8 cellular contexts compared by ENCODE assay signal in the genomic region with DNA sequence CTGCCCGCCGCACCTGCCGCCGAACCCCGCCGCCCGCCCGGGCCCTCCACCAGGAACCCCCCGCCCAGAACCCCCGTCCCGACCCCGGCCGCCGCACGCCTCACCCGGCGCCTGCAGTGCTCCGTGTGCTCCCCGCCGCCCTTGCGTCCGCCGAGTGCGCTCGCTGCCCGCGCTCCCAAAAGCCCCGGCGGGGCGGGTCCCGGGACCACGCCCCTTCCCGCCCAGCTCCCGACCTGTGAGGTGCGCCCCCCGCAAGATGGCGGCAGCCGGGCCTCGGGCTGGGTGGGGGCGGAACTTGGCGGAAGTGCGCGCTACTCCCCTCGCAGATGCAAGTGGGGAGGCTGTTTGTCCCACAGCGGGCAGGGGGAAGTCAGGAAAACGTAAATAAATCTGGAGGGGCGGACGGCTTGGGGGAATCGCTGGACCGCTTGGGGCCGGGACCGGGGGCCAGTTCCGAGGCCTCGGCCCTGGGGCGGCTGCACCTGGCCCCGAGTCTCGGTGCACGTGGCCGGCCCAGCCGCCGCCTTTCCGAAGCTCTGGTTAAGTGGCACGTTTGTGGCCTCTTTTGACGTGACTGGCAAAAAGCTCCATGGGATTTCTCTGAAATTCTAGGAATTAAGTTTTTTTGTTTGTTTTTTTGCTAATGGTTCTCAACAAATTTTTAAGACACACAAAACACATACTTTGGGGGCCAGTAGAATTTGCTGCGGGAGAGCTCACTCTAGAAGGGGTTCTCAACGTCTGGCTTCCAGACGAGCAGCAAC. TPM values are rescaled to one million over a fixed set of nuclear protein-coding genes. Genes with fewer than 3 reads are reported as not detected.
DNase-seq lines count a peak whose midpoint lies in the region; ATAC-seq, FAIRE-seq and TF ChIP-seq lines count a peak whose summit lies in the region.

EZR (minus strand) TSS at position 156 of the 764 bp plus-strand sequence. CDS start 1,275 bp downstream, outside the sequence.

- H3K79me2 ChIP-seq in keratinocyte (ENCODE audit: control insufficient read depth, insufficient read depth, low read length): peaks cover 36% of the 10 kb centered on the region

- H3K4me3 Mint-ChIP-seq in WTC11: peak within 1 kb of the TSS; percentile 95

- dilution Hi-C loops in keratinocyte (cut with MboI; ENCODE audit: extremely low pct_ligation_motif_present, low sequenced_read_pairs): no loop called here

- peaks cover 7% of the 10 kb centered on the region for H3K9me3 Mint-ChIP-seq in WTC11

- no peak within 1 kb of the TSS for H3K27ac Mint-ChIP-seq in WTC11

- H3K4me1 Mint-ChIP-seq in WTC11: peaks cover 38% of the 10 kb centered on the region

- H3K9me1 ChIP-seq in keratinocyte (ENCODE audit: control insufficient read depth, extremely low read depth, insufficient read depth, low read length): no peaks in the 10 kb centered on the region

- peak within 1 kb of the TSS; percentile 78 for H2AFZ ChIP-seq in keratinocyte (ENCODE audit: control insufficient read depth, low read length)

- H3K9me3 ChIP-seq in keratinocyte (ENCODE audit: control insufficient read depth, low read depth, low read length): no peaks in the 10 kb centered on the region

- peak within 1 kb of the TSS; percentile 98 for H3K27ac ChIP-seq in keratinocyte (ENCODE audit: control insufficient read depth, insufficient read depth, low read length)

- TF ChIP-seq CTCF in WTC11 (IDR thresholded peaks at IDR 0.05) (no peak), cardiac fibroblast (IDR thresholded peaks at IDR 0.05; ENCODE audit: low read depth, low read length) (no peak), keratinocyte (optimal IDR thresholded peaks at IDR 0.05 in 1 of 3, IDR thresholded peaks at IDR 0.05 in 1 of 3, conservative IDR thresholded peaks at IDR 0.05 in 1 of 3; ENCODE audit: extremely low read depth in 1 of 3, insufficient read depth in 2 of 3, low read length in 3 of 3) (peak in 1 of 3 experiments; percentile 28)

- peak within 1 kb of the TSS; percentile 99 for H3K9ac ChIP-seq in keratinocyte (ENCODE audit: control insufficient read depth, extremely low read depth, insufficient read depth, low read length)

- H4K20me1 ChIP-seq in keratinocyte (ENCODE audit: control insufficient read depth, extremely low read depth, insufficient read depth, low read length): peaks cover 26% of the 10 kb centered on the region

- CTCF ChIA-PET in WTC11 (lab: Charles Lee): interaction anchor here (0.8 to 1.8 kb wide), 5 partner anchors 34 to 180 kb away, joined by 3 to 9 read pairs (median 4); partner anchors contain the start of gene RSPH3

- H3K4me3 ChIP-seq in cardiac fibroblast (replicated peaks in 1 of 2; ENCODE audit: low read depth in 2 of 2, low read length in 2 of 2) (peak within 1 kb of the TSS; percentile 75 to 88), keratinocyte (ENCODE audit: control insufficient read depth in 2 of 3, extremely low read depth in 1 of 3, insufficient read depth in 2 of 3, low read depth in 1 of 3, low read length in 3 of 3) (peak within 1 kb of the TSS; percentile 74 to 100 (median 87))

- H3K36me3 Mint-ChIP-seq in WTC11: peaks cover 45% of the 10 kb centered on the region

- POLR2A ChIA-PET in WTC11 (lab: Charles Lee): interaction anchor here (0.6 to 1.8 kb wide), 10 partner anchors 13 to 223 kb away, joined by 3 to 20 read pairs (median 4); no protein-coding TSS in a partner anchor

- H3K4me1 ChIP-seq in keratinocyte (ENCODE audit: control insufficient read depth, extremely low read depth, insufficient read depth, low read length): peaks cover 25% of the 10 kb centered on the region

- peaks cover 16% of the 10 kb centered on the region for H3K27me3 Mint-ChIP-seq in WTC11 (ENCODE audit: low read depth)

- peaks cover 5 to 22% of the 10 kb centered on the region in 2 experiments for H3K36me3 ChIP-seq in keratinocyte (ENCODE audit: control insufficient read depth in 2 of 2, extremely low read depth in 1 of 2, insufficient read depth in 2 of 2, low read length in 2 of 2)

- ATAC-seq in HG02870 (IDR thresholded peaks at IDR 0.05; ENCODE audit: unreplicated experiment): peak; percentile 37
- peak; percentile 70 for ATAC-seq in WTC11

- DNase-seq in NCI-H1694 treated with DMSO at 0.1 percent for 48 hours (lab: John Stamatoyannopoulos, UW): peak; percentile 32
- no peak for DNase-seq in NCI-H1694 (lab: John Stamatoyannopoulos, UW)
- DNase-seq in NCI-H2171 treated with DMSO at 0.1 percent for 48 hours (lab: John Stamatoyannopoulos, UW): peak; percentile 74
- peak; percentile 86 for DNase-seq in WTC11 (ENCODE audit: low spot score)
- peak; percentile 56 to 77 for DNase-seq in cardiac fibroblast (ENCODE audit: low read depth in 2 of 2)
- DNase-seq in keratinocyte (ENCODE audit: low read depth, low spot score): no peak
- DNase-seq in stimulated activated CD4-positive, alpha-beta T cell treated with anti-CD3 and anti-CD28 coated beads, Interleukin-15, amount 100 ng/mL, for 48 hours (ENCODE audit: low read depth in 2 of 2): peak; percentile 67 to 81

- peak within 1 kb of the TSS; percentile 60 for H3K4me2 ChIP-seq in keratinocyte (ENCODE audit: control insufficient read depth, extremely low read depth, insufficient read depth, low read depth, low read length)

- FAIRE-seq in keratinocyte (lab: Jason Lieb, UNC): no peak

- H3K27me3 ChIP-seq in keratinocyte (ENCODE audit: control insufficient read depth, extremely low read depth, insufficient read depth, low read length): no peaks in the 10 kb centered on the region

TF ChIP-seq in WTC11, 78 proteins besides CTCF, POLR2A, EP300 and RAD21 (continues in another document):
- TF ChIP-seq, protein P1, sequence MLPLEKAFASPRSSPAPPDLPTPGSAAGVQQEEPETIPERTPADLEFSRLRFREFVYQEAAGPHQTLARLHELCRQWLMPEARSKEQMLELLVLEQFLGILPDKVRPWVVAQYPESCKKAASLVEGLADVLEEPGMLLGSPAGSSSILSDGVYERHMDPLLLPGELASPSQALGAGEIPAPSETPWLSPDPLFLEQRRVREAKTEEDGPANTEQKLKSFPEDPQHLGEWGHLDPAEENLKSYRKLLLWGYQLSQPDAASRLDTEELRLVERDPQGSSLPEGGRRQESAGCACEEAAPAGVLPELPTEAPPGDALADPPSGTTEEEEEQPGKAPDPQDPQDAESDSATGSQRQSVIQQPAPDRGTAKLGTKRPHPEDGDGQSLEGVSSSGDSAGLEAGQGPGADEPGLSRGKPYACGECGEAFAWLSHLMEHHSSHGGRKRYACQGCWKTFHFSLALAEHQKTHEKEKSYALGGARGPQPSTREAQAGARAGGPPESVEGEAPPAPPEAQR (CRISPR knock-in tag; IDR thresholded peaks at IDR 0.05): no peak
- TF ChIP-seq ZBTB43 (CRISPR knock-in tag; IDR thresholded peaks at IDR 0.05) (peak; percentile 98), TEAD4 (CRISPR knock-in tag; IDR thresholded peaks at IDR 0.05) (peak; percentile 88)
- TF ChIP-seq, protein P2, sequence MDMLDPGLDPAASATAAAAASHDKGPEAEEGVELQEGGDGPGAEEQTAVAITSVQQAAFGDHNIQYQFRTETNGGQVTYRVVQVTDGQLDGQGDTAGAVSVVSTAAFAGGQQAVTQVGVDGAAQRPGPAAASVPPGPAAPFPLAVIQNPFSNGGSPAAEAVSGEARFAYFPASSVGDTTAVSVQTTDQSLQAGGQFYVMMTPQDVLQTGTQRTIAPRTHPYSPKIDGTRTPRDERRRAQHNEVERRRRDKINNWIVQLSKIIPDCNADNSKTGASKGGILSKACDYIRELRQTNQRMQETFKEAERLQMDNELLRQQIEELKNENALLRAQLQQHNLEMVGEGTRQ (CRISPR knock-in tag; IDR thresholded peaks at IDR 0.05): peak; percentile 44; the same call in 1 of the 2 replicates

RNA-seq across cellular contexts. Expression of gene EZR, which starts in this region (rescaled TPM):
- 194 to 215 TPM (median 199 TPM) in 3 replicates for total RNA-seq in WTC11 (2021)
- polyA plus RNA-seq in keratinocyte: 261 to 315 TPM (median 277 TPM) in 3 replicates
- polyA plus RNA-seq in keratinocyte (2011; ENCODE audit: low read depth): 132 TPM
- 255 and 263 TPM in 2 replicates for polyA plus RNA-seq in keratinocyte (2011; cell fraction: cytosol; rRNA removed)
- 396 and 431 TPM in 2 replicates for polyA plus RNA-seq in keratinocyte (2011; cell fraction: nucleus; rRNA removed)
- polyA plus RNA-seq in keratinocyte (2012; ENCODE audit: low replicate concordance): 252 and 297 TPM in 2 replicates
- polyA minus RNA-seq in keratinocyte: 201 to 226 TPM (median 219 TPM) in 3 replicates
- 188 TPM for polyA minus RNA-seq in keratinocyte (2011; cell fraction: cytosol; rRNA and poly(A)+ RNA removed)
- 136 and 235 TPM in 2 replicates for polyA minus RNA-seq in keratinocyte (2011; cell fraction: nucleus; rRNA and poly(A)+ RNA removed)

Comparison
In these comparisons a context has a peak if more than half of its experiments do, and no peak if none do; other contexts are left out.
1. DNase-seq: peak in NCI-H1694 treated with DMSO at 0.1 percent for 48 hours (single experiment), NCI-H2171 treated with DMSO at 0.1 percent for 48 hours (single experiment), WTC11 (single experiment), cardiac fibroblast (2 of 2) and stimulated activated CD4-positive, alpha-beta T cell treated with anti-CD3 and anti-CD28 coated beads, Interleukin-15, amount 100 ng/mL, for 48 hours (2 of 2); none in NCI-H1694 (single experiment) and keratinocyte (single experiment).